ENCODE assay signal across 25 cellular contexts in genomic region chr4:123430031-123430430, GRCh38. TPM values are rescaled to one million over a fixed set of nuclear protein-coding genes. Genes with fewer than 3 reads are reported as not detected.
DNase-seq lines count a peak whose midpoint lies in the region; ATAC-seq and TF ChIP-seq lines count a peak whose summit lies in the region.
"Had no signal": no experiment of that assay in that cellular context is flagged by ENCODE, and none has a peak within 500 bp of the region (broad histone marks: within the 10 kb centered on the region; RNA-seq: fewer than 3 reads in every experiment).

No MANE protein-coding gene starts in this region.

- TF ChIP-seq CTCF in Caco-2 (IDR thresholded peaks at IDR 0.05; ENCODE audit: insufficient read depth in 1 of 2, low read depth in 1 of 2, low read length in 1 of 2, severe bottlenecking in 1 of 2, unreplicated experiment in 1 of 2) = no peak

- BruUV-seq in Caco-2 (replicated peaks; lab: Mats Ljungman, UMichigan) = no TSS peak

- peaks cover 22% of the 10 kb centered on the region for H3K9me3 Mint-ChIP-seq in Caco-2 (ENCODE audit: unreplicated experiment)
- peaks cover 7 to 12% of the 10 kb centered on the region in 2 donors for H3K9me3 Mint-ChIP-seq in activated naive CD4-positive, alpha-beta T cell treated with anti-CD3 and anti-CD28 coated beads, Interleukin-2, amount 50 U/mL, for 72 hours

- H3K4me3 ChIP-seq in Caco-2 (ENCODE audit: low read depth, low read length) = no peak overlapping the region
- H3K4me3 ChIP-seq: heart left ventricle, SJSA1, spleen, thyroid gland had no signal

- ATAC-seq in activated naive CD4-positive, alpha-beta T cell treated with anti-CD3 and anti-CD28 coated beads, Interleukin-2, amount 50 U/mL, for 72 hours = peak; percentile 47 to 63
- no peak for ATAC-seq in GM19035 (IDR thresholded peaks at IDR 0.05; ENCODE audit: unreplicated experiment)
- ATAC-seq: CD8-positive, alpha-beta T cell; HCT116; heart left ventricle; naive thymus-derived CD4-positive, alpha-beta T cell; stimulated activated memory B cell treated with anti-CD40 and anti-IgM and Interleukin-4, amounts not matched to agents 10 μg/mL and 1 μg/mL and 100 μg/mL, for 72 hours had no signal

- POLR2A ChIA-PET in Caco-2 (lab: Charles Lee) = no interaction called here

- no peaks in the 10 kb centered on the region; the same call in 1 of the 2 replicates for H3K9me3 ChIP-seq in Caco-2
- H3K9me3 ChIP-seq: SJSA1, thyroid gland had no signal

- no peaks in the 10 kb centered on the region for H3K27me3 ChIP-seq in Caco-2 (replicated peaks; ENCODE audit: control insufficient read depth, insufficient read depth, low read length)
- H3K27me3 ChIP-seq: heart left ventricle, SJSA1, spleen, thyroid gland had no signal

- H3K36me3 Mint-ChIP-seq in Caco-2 (ENCODE audit: insufficient read depth, unreplicated experiment) = no peaks in the 10 kb centered on the region
- H3K36me3 Mint-ChIP-seq in activated naive CD4-positive, alpha-beta T cell treated with anti-CD3 and anti-CD28 coated beads, Interleukin-2, amount 50 U/mL, for 72 hours = peaks cover 9 to 23% of the 10 kb centered on the region in 2 donors
- H3K36me3 Mint-ChIP-seq: CD8-positive, alpha-beta T cell had no signal

- H3K27me3 Mint-ChIP-seq in Caco-2 (ENCODE audit: insufficient read depth, unreplicated experiment) = no peaks in the 10 kb centered on the region
- H3K27me3 Mint-ChIP-seq: dendritic cell treated with granulocyte-macrophage colony-stimulating factor and Interleukin-4, amounts not matched to agents 40 ng/mL and 50 ng/mL, for 4 days; stimulated activated memory B cell treated with anti-CD40 and anti-IgM and Interleukin-4, amounts not matched to agents 10 μg/mL and 1 μg/mL and 100 μg/mL, for 72 hours had no signal

- DNase-seq in Caco-2 (no peak), Daoy (ENCODE audit: low read depth) (peak; percentile 13), DMS53 treated with DMSO at 0.1 percent for 48 hours (lab: John Stamatoyannopoulos, UW; ENCODE audit: unreplicated experiment) (no peak), DMS 273 treated with DMSO at 0.1 percent for 48 hours (lab: John Stamatoyannopoulos, UW) (no peak)
- no peak for DNase-seq in activated naive CD4-positive, alpha-beta T cell treated with anti-CD3 and anti-CD28 coated beads, Interleukin-2, amount 50 U/mL, for 72 hours (ENCODE audit: low spot score in 2 of 2)
- peak; percentile 23 for DNase-seq in stimulated activated CD4-positive, alpha-beta T cell treated with anti-CD3 and anti-CD28 coated beads, Interleukin-2, amount 100 ng/mL, for 4 hours (ENCODE audit: low read depth)
- DNase-seq: activated effector memory CD4-positive, alpha-beta T cell treated with Interleukin-2 at 50 U/mL for 16 hours; aorta; caudate nucleus; CD8-positive, alpha-beta T cell; DMS53; heart left ventricle; KG1; naive thymus-derived CD4-positive, alpha-beta T cell; NCI-H146; NCI-H2171; NCI-H524 treated with DMSO at 0.1 percent for 48 hours; spleen; T-helper 1 cell; thyroid gland had no signal

- peaks cover 13% of the 10 kb centered on the region for H3K4me1 ChIP-seq in Caco-2
- H3K4me1 ChIP-seq: heart left ventricle, SJSA1, spleen had no signal

- peaks cover 10% of the 10 kb centered on the region for H3K4me1 Mint-ChIP-seq in Caco-2 (ENCODE audit: low read depth, unreplicated experiment)
- H3K4me1 Mint-ChIP-seq: stimulated activated memory B cell treated with anti-CD40 and anti-IgM and Interleukin-4, amounts not matched to agents 10 μg/mL and 1 μg/mL and 100 μg/mL, for 72 hours had no signal

- intact Hi-C loops in Caco-2 (cut with micrococcal nuclease; ENCODE audit: unreplicated experiment) = no loop called here

- H3K27ac Mint-ChIP-seq in Caco-2 (ENCODE audit: unreplicated experiment) = peak overlapping the region; percentile 61
- peak overlapping the region in 1 of 2 donors; percentile 26 for H3K27ac Mint-ChIP-seq in activated naive CD4-positive, alpha-beta T cell treated with anti-CD3 and anti-CD28 coated beads, Interleukin-2, amount 50 U/mL, for 72 hours
- H3K27ac Mint-ChIP-seq: CD8-positive, alpha-beta T cell; dendritic cell treated with granulocyte-macrophage colony-stimulating factor and Interleukin-4, amounts not matched to agents 40 ng/mL and 50 ng/mL, for 4 days; naive thymus-derived CD4-positive, alpha-beta T cell; stimulated activated memory B cell treated with anti-CD40 and anti-IgM and Interleukin-4, amounts not matched to agents 10 μg/mL and 1 μg/mL and 100 μg/mL, for 72 hours had no signal

- CTCF ChIA-PET in Caco-2 (lab: Charles Lee) = no interaction called here

- H3K4me3 Mint-ChIP-seq in Caco-2 (ENCODE audit: unreplicated experiment) = no peak overlapping the region
- H3K4me3 Mint-ChIP-seq: CD8-positive, alpha-beta T cell; dendritic cell treated with granulocyte-macrophage colony-stimulating factor and Interleukin-4, amounts not matched to agents 40 ng/mL and 50 ng/mL, for 4 days; naive thymus-derived CD4-positive, alpha-beta T cell; stimulated activated memory B cell treated with anti-CD40 and anti-IgM and Interleukin-4, amounts not matched to agents 10 μg/mL and 1 μg/mL and 100 μg/mL, for 72 hours had no signal

- no peaks in the 10 kb centered on the region for H3K36me3 ChIP-seq in Caco-2 (ENCODE audit: control insufficient read depth, insufficient read depth, low read length)
- H3K36me3 ChIP-seq: heart left ventricle, SJSA1, spleen, thyroid gland had no signal

RNA-seq across cellular contexts. Expression of gene SPRY1, which starts 33.4 kb away (rescaled TPM):
- 23.2 and 23.4 TPM in 2 replicates for total RNA-seq in Caco-2 (2022)
- total RNA-seq in Daoy (2014; rRNA removed; shearing (Covaris generic)) = 0.06 TPM in 1 of 2 replicates, not detected in the other
- 10 to 100 TPM; 22.8 to 34.3 TPM for total RNA-seq in activated naive CD4-positive, alpha-beta T cell treated with anti-CD3 and anti-CD28 coated beads, Interleukin-2, amount 50 U/mL, for 72 hours

Comparison
In these comparisons a context has a peak if more than half of its experiments do, and no peak if none do; other contexts are left out.
1. DNase-seq: peak in Daoy (single experiment) and stimulated activated CD4-positive, alpha-beta T cell treated with anti-CD3 and anti-CD28 coated beads, Interleukin-2, amount 100 ng/mL, for 4 hours (single experiment); none in Caco-2 (0 of 2), activated naive CD4-positive, alpha-beta T cell treated with anti-CD3 and anti-CD28 coated beads, Interleukin-2, amount 50 U/mL, for 72 hours (0 of 2), DMS53 treated with DMSO at 0.1 percent for 48 hours (single experiment) and DMS 273 treated with DMSO at 0.1 percent for 48 hours (single experiment).
2. RNA of gene SPRY1, which starts 33.4 kb away (total RNA-seq): 22.8 to 34.3 TPM in activated naive CD4-positive, alpha-beta T cell treated with anti-CD3 and anti-CD28 coated beads, Interleukin-2, amount 50 U/mL, for 72 hours and 23.2 to 23.4 TPM in Caco-2; 0.06 TPM in Daoy; every median in the first group is over 10 times any median in the second.